In the genomic region with DNA sequence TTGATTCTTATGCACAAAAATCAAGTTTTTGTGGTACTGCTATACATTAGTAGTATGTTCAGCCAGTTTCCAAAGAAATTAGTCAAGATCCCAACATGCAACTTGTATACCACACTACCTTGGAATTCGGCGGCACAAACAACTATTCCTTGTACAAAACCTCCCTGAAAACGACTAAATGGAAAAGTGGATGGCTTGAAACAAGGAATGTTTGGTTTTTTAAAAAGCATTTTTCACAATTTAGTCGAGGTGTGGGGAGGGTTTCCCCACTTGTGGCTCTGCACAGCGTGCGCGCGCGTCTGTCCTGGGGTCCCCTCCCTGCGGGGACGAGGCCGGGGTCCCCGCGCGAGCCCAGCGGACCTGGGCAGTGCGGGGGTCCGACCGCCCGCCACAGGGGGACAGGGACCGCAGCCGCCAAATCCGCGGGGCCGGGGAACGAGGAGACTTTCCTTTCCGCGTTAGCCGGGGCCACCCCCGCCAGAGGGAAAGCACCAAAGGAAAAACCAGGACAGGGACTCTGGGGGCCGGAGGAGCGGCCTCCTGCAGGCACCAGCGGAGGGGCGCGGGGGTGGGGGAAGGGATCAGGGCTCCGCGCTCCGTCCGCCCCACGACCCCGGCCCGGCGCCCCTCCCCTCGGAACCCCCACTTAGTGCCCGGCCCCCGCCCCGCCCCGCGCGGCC, we compare ENCODE assay signal across 1 cellular context.
TF ChIP-seq lines count a peak whose summit lies in the region.

No MANE protein-coding gene starts in this region.

TF ChIP-seq in HepG2, 621 proteins besides CTCF, POLR2A, EP300 and RAD21 (continued from another document and continues in another):
- TF ChIP-seq, protein P1, sequence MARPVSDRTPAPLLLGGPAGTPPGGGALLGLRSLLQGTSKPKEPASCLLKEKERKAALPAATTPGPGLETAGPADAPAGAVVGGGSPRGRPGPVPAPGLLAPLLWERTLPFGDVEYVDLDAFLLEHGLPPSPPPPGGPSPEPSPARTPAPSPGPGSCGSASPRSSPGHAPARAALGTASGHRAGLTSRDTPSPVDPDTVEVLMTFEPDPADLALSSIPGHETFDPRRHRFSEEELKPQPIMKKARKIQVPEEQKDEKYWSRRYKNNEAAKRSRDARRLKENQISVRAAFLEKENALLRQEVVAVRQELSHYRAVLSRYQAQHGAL (CRISPR knock-in tag; IDR thresholded peaks at IDR 0.05; ENCODE audit: not compliant biosample characterization) = no peak
- TF ChIP-seq SP140L (CRISPR knock-in tag; IDR thresholded peaks at IDR 0.05; ENCODE audit: borderline replicate concordance) (no peak), ZNF687 (CRISPR knock-in tag; IDR thresholded peaks at IDR 0.05) (peak; percentile 69), MIER3 (CRISPR knock-in tag; IDR thresholded peaks at IDR 0.05; ENCODE audit: borderline replicate concordance) (no peak), ZBTB1 (CRISPR knock-in tag; IDR thresholded peaks at IDR 0.05; ENCODE audit: borderline replicate concordance) (no peak), ISL2 (CRISPR knock-in tag; IDR thresholded peaks at IDR 0.05) (no peak), ZNF543 (CRISPR knock-in tag; IDR thresholded peaks at IDR 0.05) (no peak), KMT2A (CRISPR knock-in tag; IDR thresholded peaks at IDR 0.05) (peak; percentile 52; the same call in 1 of the 2 replicates), ZNF142 (CRISPR knock-in tag; IDR thresholded peaks at IDR 0.05) (no peak), ZMAT3 (CRISPR knock-in tag; conservative IDR thresholded peaks at IDR 0.05) (no peak), IRX3 (CRISPR knock-in tag; IDR thresholded peaks at IDR 0.05; ENCODE audit: borderline replicate concordance, low read depth) (no peak), SMARCE1 (IDR thresholded peaks at IDR 0.05; ENCODE audit: borderline replicate concordance) (no peak), ZNF737 (CRISPR knock-in tag; IDR thresholded peaks at IDR 0.05; ENCODE audit: borderline replicate concordance) (no peak), ZNF598 (CRISPR knock-in tag; IDR thresholded peaks at IDR 0.05; ENCODE audit: borderline replicate concordance) (peak; percentile 18; the same call in 1 of the 2 replicates), PBX2 (CRISPR knock-in tag; IDR thresholded peaks at IDR 0.05) (no peak), ZNF274 (CRISPR knock-in tag; IDR thresholded peaks at IDR 0.05) (peak; percentile 43; the same call in 1 of the 2 replicates), IRF2 (CRISPR knock-in tag; IDR thresholded peaks at IDR 0.05) (0 out of 2 replicates have a peak, but pooled peaks have one; percentile 3), SETDB1 (CRISPR knock-in tag; IDR thresholded peaks at IDR 0.05; ENCODE audit: borderline replicate concordance) (no peak), KLF15 (CRISPR knock-in tag; IDR thresholded peaks at IDR 0.05; ENCODE audit: borderline replicate concordance) (no peak), BRCA1 (CRISPR knock-in tag; IDR thresholded peaks at IDR 0.05) (no peak), CSRNP2 (CRISPR knock-in tag; conservative IDR thresholded peaks at IDR 0.05; ENCODE audit: low read depth) (no peak), ESRRA (CRISPR knock-in tag; IDR thresholded peaks at IDR 0.05; ENCODE audit: low read depth) (no peak), PCBP1 (IDR thresholded peaks at IDR 0.05; ENCODE audit: borderline replicate concordance, low read depth, low read length) (no peak), XBP1 (CRISPR knock-in tag; IDR thresholded peaks at IDR 0.05) (no peak), ZNF883 (CRISPR knock-in tag; IDR thresholded peaks at IDR 0.05; ENCODE audit: not compliant biosample characterization) (no peak), JUNB (CRISPR knock-in tag; IDR thresholded peaks at IDR 0.05; ENCODE audit: borderline replicate concordance) (no peak), NR2F1 (CRISPR knock-in tag; IDR thresholded peaks at IDR 0.05) (no peak), ARHGAP35 (CRISPR knock-in tag; IDR thresholded peaks at IDR 0.05; ENCODE audit: borderline replicate concordance) (no peak), LBX2 (CRISPR knock-in tag; IDR thresholded peaks at IDR 0.05; ENCODE audit: borderline replicate concordance) (no peak), FOXJ3 (CRISPR knock-in tag; IDR thresholded peaks at IDR 0.05; ENCODE audit: borderline replicate concordance) (no peak), PAX8 (CRISPR knock-in tag; IDR thresholded peaks at IDR 0.05; ENCODE audit: borderline replicate concordance) (no peak), AKAP8 (CRISPR knock-in tag; IDR thresholded peaks at IDR 0.05) (no peak), NFYC (CRISPR knock-in tag; IDR thresholded peaks at IDR 0.05) (no peak), CCAR2 (optimal IDR thresholded peaks at IDR 0.05; ENCODE audit: low read depth, low read length) (no peak)
- TF ChIP-seq, protein P2, sequence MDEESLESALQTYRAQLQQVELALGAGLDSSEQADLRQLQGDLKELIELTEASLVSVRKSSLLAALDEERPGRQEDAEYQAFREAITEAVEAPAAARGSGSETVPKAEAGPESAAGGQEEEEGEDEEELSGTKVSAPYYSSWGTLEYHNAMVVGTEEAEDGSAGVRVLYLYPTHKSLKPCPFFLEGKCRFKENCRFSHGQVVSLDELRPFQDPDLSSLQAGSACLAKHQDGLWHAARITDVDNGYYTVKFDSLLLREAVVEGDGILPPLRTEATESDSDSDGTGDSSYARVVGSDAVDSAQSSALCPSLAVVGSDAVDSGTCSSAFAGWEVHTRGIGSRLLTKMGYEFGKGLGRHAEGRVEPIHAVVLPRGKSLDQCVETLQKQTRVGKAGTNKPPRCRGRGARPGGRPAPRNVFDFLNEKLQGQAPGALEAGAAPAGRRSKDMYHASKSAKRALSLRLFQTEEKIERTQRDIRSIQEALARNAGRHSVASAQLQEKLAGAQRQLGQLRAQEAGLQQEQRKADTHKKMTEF (CRISPR knock-in tag; IDR thresholded peaks at IDR 0.05) = peak; percentile 45; the same call in 1 of the 2 replicates
- TF ChIP-seq, protein P3, sequence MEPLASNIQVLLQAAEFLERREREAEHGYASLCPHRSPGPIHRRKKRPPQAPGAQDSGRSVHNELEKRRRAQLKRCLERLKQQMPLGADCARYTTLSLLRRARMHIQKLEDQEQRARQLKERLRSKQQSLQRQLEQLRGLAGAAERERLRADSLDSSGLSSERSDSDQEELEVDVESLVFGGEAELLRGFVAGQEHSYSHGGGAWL (CRISPR knock-in tag; IDR thresholded peaks at IDR 0.05) = no peak
- TF ChIP-seq, protein P4, sequence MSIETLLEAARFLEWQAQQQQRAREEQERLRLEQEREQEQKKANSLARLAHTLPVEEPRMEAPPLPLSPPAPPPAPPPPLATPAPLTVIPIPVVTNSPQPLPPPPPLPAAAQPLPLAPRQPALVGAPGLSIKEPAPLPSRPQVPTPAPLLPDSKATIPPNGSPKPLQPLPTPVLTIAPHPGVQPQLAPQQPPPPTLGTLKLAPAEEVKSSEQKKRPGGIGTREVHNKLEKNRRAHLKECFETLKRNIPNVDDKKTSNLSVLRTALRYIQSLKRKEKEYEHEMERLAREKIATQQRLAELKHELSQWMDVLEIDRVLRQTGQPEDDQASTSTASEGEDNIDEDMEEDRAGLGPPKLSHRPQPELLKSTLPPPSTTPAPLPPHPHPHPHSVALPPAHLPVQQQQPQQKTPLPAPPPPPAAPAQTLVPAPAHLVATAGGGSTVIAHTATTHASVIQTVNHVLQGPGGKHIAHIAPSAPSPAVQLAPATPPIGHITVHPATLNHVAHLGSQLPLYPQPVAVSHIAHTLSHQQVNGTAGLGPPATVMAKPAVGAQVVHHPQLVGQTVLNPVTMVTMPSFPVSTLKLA (IDR thresholded peaks at IDR 0.05) = no peak
- TF ChIP-seq, protein P5, sequence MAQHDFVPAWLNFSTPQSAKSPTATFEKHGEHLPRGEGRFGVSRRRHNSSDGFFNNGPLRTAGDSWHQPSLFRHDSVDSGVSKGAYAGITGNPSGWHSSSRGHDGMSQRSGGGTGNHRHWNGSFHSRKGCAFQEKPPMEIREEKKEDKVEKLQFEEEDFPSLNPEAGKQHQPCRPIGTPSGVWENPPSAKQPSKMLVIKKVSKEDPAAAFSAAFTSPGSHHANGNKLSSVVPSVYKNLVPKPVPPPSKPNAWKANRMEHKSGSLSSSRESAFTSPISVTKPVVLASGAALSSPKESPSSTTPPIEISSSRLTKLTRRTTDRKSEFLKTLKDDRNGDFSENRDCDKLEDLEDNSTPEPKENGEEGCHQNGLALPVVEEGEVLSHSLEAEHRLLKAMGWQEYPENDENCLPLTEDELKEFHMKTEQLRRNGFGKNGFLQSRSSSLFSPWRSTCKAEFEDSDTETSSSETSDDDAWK (CRISPR knock-in tag; IDR thresholded peaks at IDR 0.05) = no peak
